In the genomic region with DNA sequence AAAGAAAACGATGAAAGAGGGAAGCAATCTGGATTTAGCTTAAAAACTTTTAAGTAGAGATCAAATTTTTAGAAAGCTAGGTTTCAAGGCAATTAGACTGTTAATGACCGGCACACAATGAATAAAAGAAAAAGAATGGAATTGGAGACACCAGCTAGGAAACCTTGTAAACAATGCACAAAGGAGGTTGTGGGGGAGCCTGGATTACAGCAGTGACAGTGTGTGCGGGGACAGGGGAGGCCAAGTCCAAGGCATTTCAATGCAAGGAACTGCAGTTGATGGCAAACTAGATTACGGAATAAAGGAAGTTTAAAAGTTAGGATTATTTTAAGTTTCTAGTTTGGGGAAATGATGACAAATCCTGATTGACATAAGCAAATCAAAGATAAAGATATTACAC, we compare ENCODE assay signal across 19 cellular contexts.
"Had no signal": no experiment of that assay in that cellular context is flagged by ENCODE, and none has a peak within 500 bp of the region (broad histone marks: within the 10 kb centered on the region; RNA-seq: fewer than 3 reads in every experiment).

No MANE protein-coding gene starts in this region.

- H3K27ac Mint-ChIP-seq: activated CD4-positive, alpha-beta memory T cell treated with anti-CD3 and anti-CD28 coated beads, Interleukin-2, amount 10 ng/mL, durations not matched to agents 7 days and 5 days; activated naive CD4-positive, alpha-beta T cell treated with anti-CD3 and anti-CD28 coated beads, Interleukin-2, amount 50 U/mL, for 72 hours; activated T-cell treated with anti-CD3 and anti-CD28 coated beads, Interleukin-2, amount 50 U/mL, for 24 hours; brain; endodermal cell; memory B cell had no signal

- H3K9me3 Mint-ChIP-seq: activated CD4-positive, alpha-beta memory T cell treated with anti-CD3 and anti-CD28 coated beads, Interleukin-2, amount 10 ng/mL, durations not matched to agents 7 days and 5 days; activated naive CD4-positive, alpha-beta T cell treated with anti-CD3 and anti-CD28 coated beads, Interleukin-2, amount 50 U/mL, for 72 hours; activated T-cell treated with anti-CD3 and anti-CD28 coated beads, Interleukin-2, amount 50 U/mL, for 24 hours; brain; endodermal cell; memory B cell; natural killer cell treated with Interleukin-12 subunit alpha and Interleukin-12 subunit beta and Interleukin-15 and Interleukin-18, amount 100 ng/mL, for 72 hours had no signal

- H3K27me3 Mint-ChIP-seq: activated CD4-positive, alpha-beta memory T cell treated with anti-CD3 and anti-CD28 coated beads, Interleukin-2, amount 10 ng/mL, durations not matched to agents 7 days and 5 days; activated T-cell treated with anti-CD3 and anti-CD28 coated beads, Interleukin-2, amount 50 U/mL, for 24 hours; brain; memory B cell; natural killer cell treated with Interleukin-12 subunit alpha and Interleukin-12 subunit beta and Interleukin-15 and Interleukin-18, amount 100 ng/mL, for 72 hours had no signal

- H3K4me1 Mint-ChIP-seq: memory B cell had no signal

- DNase-seq: activated CD4-positive, alpha-beta memory T cell treated with anti-CD3 and anti-CD28 coated beads, Interleukin-2, amount 10 ng/mL, durations not matched to agents 7 days and 5 days; activated gamma-delta T cell; activated T-cell treated with anti-CD3 and anti-CD28 coated beads, Interleukin-2, amount 50 U/mL, for 24 hours; endodermal cell; erythroblast; kidney; left ventricle myocardium inferior; occipital lobe; psoas muscle; stomach had no signal

- H3K27ac ChIP-seq: hepatocyte, left ventricle myocardium inferior, psoas muscle, stomach, tibial nerve, VCaP had no signal

- ATAC-seq: activated naive CD4-positive, alpha-beta T cell treated with anti-CD3 and anti-CD28 coated beads, Interleukin-2, amount 50 U/mL, for 72 hours; natural killer cell treated with Interleukin-12 subunit alpha and Interleukin-12 subunit beta and Interleukin-15 and Interleukin-18, amount 100 ng/mL, for 72 hours; psoas muscle; sciatic nerve; SK-N-SH treated with all-trans-retinoic acid at 6 μM for 48 hours had no signal

- H3K4me3 Mint-ChIP-seq: activated CD4-positive, alpha-beta memory T cell treated with anti-CD3 and anti-CD28 coated beads, Interleukin-2, amount 10 ng/mL, durations not matched to agents 7 days and 5 days; activated T-cell treated with anti-CD3 and anti-CD28 coated beads, Interleukin-2, amount 50 U/mL, for 24 hours; brain; endodermal cell; memory B cell; natural killer cell treated with Interleukin-12 subunit alpha and Interleukin-12 subunit beta and Interleukin-15 and Interleukin-18, amount 100 ng/mL, for 72 hours had no signal

- H3K36me3 Mint-ChIP-seq: activated naive CD4-positive, alpha-beta T cell treated with anti-CD3 and anti-CD28 coated beads, Interleukin-2, amount 50 U/mL, for 72 hours; natural killer cell treated with Interleukin-12 subunit alpha and Interleukin-12 subunit beta and Interleukin-15 and Interleukin-18, amount 100 ng/mL, for 72 hours had no signal
